In the genomic region with DNA sequence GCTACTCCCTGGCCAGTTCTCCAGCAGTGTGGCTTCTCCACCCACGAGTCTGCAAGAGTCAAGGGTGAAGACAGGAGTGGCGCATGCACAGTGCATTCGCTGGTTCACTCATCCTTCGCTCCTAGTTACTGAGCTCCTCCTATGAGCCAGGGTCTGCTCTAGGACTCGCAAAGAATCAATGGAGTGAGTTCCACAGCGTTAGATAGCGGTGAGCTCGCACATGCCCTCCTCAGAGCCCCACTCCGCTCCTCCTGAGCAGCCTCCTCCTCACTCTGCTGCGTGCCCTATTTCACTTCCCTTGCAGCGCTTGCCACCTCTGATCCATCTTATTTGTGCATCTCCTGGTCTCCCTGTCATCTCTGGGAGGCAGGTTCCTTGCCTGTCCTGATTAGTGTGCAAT, we compare ENCODE assay signal across 13 cellular contexts.
DNase-seq lines count a peak whose midpoint lies in the region; ATAC-seq and TF ChIP-seq lines count a peak whose summit lies in the region.
"Had no signal": no experiment of that assay in that cellular context is flagged by ENCODE, and none has a peak within 500 bp of the region (broad histone marks: within the 10 kb centered on the region; RNA-seq: fewer than 3 reads in every experiment).

No MANE protein-coding gene starts in this region.

- TF ChIP-seq CTCF in BE2C (IDR thresholded peaks at IDR 0.05; ENCODE audit: low read depth, low read length): no peak

- peaks cover 50% of the 10 kb centered on the region for H3K36me3 Mint-ChIP-seq in CD4-positive, CD25-positive, alpha-beta regulatory T cell
- H3K36me3 Mint-ChIP-seq in activated naive CD8-positive, alpha-beta T cell treated with anti-CD3 and anti-CD28 coated beads for 36 hours: peaks cover 32% of the 10 kb centered on the region
- peaks cover 17 to 73% (median 31%) of the 10 kb centered on the region in 5 donors for H3K36me3 Mint-ChIP-seq in naive thymus-derived CD4-positive, alpha-beta T cell

- H3K9me3 ChIP-seq in BLaER1 (no peaks in the 10 kb centered on the region), BE2C (no peaks in the 10 kb centered on the region)
- no peaks in the 10 kb centered on the region for H3K9me3 ChIP-seq in CD4-positive, CD25-positive, alpha-beta regulatory T cell (ENCODE audit: control insufficient read depth in 2 of 2, low read length in 2 of 2)
- no peaks in the 10 kb centered on the region for H3K9me3 ChIP-seq in naive thymus-derived CD4-positive, alpha-beta T cell (ENCODE audit: control insufficient read depth in 2 of 3, low read length in 3 of 3)

- ATAC-seq in CD4-positive, CD25-positive, alpha-beta regulatory T cell (ENCODE audit: low read depth in 2 of 2): no peak
- no peak for ATAC-seq in naive thymus-derived CD4-positive, alpha-beta T cell
- no peak for ATAC-seq in GM18861 (IDR thresholded peaks at IDR 0.05; ENCODE audit: unreplicated experiment)
- ATAC-seq: HepG2 had no signal

- no peak for DNase-seq in CD4-positive, CD25-positive, alpha-beta regulatory T cell
- DNase-seq in activated naive CD8-positive, alpha-beta T cell treated with anti-CD3 and anti-CD28 coated beads for 36 hours: no peak
- DNase-seq in naive thymus-derived CD4-positive, alpha-beta T cell: no peak
- DNase-seq in NCI-H748 (lab: John Stamatoyannopoulos, UW; ENCODE audit: unreplicated experiment) (no peak), BE2C (no peak)
- no peak for DNase-seq in stimulated activated CD4-positive, alpha-beta T cell treated with anti-CD3 and anti-CD28 coated beads, Interleukin-4, amount 100 ng/mL, for 1 hour
- DNase-seq: DMS53, GOT3, H9 had no signal

- H3K27me3 Mint-ChIP-seq in CD4-positive, CD25-positive, alpha-beta regulatory T cell: no peaks in the 10 kb centered on the region
- H3K27me3 Mint-ChIP-seq in activated naive CD8-positive, alpha-beta T cell treated with anti-CD3 and anti-CD28 coated beads for 36 hours: no peaks in the 10 kb centered on the region
- no peaks in the 10 kb centered on the region for H3K27me3 Mint-ChIP-seq in naive thymus-derived CD4-positive, alpha-beta T cell
- H3K27me3 Mint-ChIP-seq: B cell had no signal

- H4K20me1 ChIP-seq in BLaER1: peaks cover 91% of the 10 kb centered on the region

- no peak overlapping the region for H3K4me2 ChIP-seq in BLaER1

- no peaks in the 10 kb centered on the region for H3K9me3 Mint-ChIP-seq in CD4-positive, CD25-positive, alpha-beta regulatory T cell
- H3K9me3 Mint-ChIP-seq in activated naive CD8-positive, alpha-beta T cell treated with anti-CD3 and anti-CD28 coated beads for 36 hours: no peaks in the 10 kb centered on the region
- H3K9me3 Mint-ChIP-seq in naive thymus-derived CD4-positive, alpha-beta T cell: no peaks in the 10 kb centered on the region
- H3K9me3 Mint-ChIP-seq: H9 had no signal

- H3K27ac Mint-ChIP-seq in CD4-positive, CD25-positive, alpha-beta regulatory T cell: peak overlapping the region in 2 of 3 donors; percentile 31 to 78
- H3K27ac Mint-ChIP-seq in activated naive CD8-positive, alpha-beta T cell treated with anti-CD3 and anti-CD28 coated beads for 36 hours: peak overlapping the region; percentile 69
- peak overlapping the region in 6 of 9 donors; percentile 22 to 88 (median 52) for H3K27ac Mint-ChIP-seq in naive thymus-derived CD4-positive, alpha-beta T cell

- CTCF ChIA-PET in naive thymus-derived CD4-positive, alpha-beta T cell (lab: Charles Lee): interaction anchor here (1.3 to 1.6 kb wide), 3 partner anchors 9 to 96 kb away, joined by 3 to 5 read pairs (median 4); no protein-coding TSS in a partner anchor

- 0 out of 2 replicates have a peak overlapping the region, but pooled peaks have one; percentile 3 for H3K27ac ChIP-seq in BLaER1
- H3K27ac ChIP-seq in CD4-positive, CD25-positive, alpha-beta regulatory T cell (ENCODE audit: insufficient read depth, low read length, poor library complexity, severe bottlenecking): no peak overlapping the region
- no peak overlapping the region for H3K27ac ChIP-seq in naive thymus-derived CD4-positive, alpha-beta T cell (ENCODE audit: low read depth, low read length)

- peaks cover 100% of the 10 kb centered on the region for H3K36me3 ChIP-seq in BLaER1
- peaks cover 96% of the 10 kb centered on the region for H3K36me3 ChIP-seq in CD4-positive, CD25-positive, alpha-beta regulatory T cell (ENCODE audit: control insufficient read depth, insufficient read depth, low read length)
- peaks cover 19 to 99% (median 46%) of the 10 kb centered on the region in 3 experiments for H3K36me3 ChIP-seq in naive thymus-derived CD4-positive, alpha-beta T cell (ENCODE audit: control insufficient read depth in 2 of 3, insufficient read depth in 3 of 3, low read length in 3 of 3)
- peaks cover 4% of the 10 kb centered on the region; the same call in 1 of the 2 replicates for H3K36me3 ChIP-seq in BE2C

- peak overlapping the region in 1 of 4 donors; percentile 59 for H3K4me3 Mint-ChIP-seq in CD4-positive, CD25-positive, alpha-beta regulatory T cell
- H3K4me3 Mint-ChIP-seq in activated naive CD8-positive, alpha-beta T cell treated with anti-CD3 and anti-CD28 coated beads for 36 hours: no peak overlapping the region
- no peak overlapping the region for H3K4me3 Mint-ChIP-seq in naive thymus-derived CD4-positive, alpha-beta T cell
- H3K4me3 Mint-ChIP-seq: B cell, H9 had no signal

- H3K4me1 ChIP-seq in BLaER1 (peaks cover 68% of the 10 kb centered on the region), BE2C (no peaks in the 10 kb centered on the region)
- H3K4me1 ChIP-seq in CD4-positive, CD25-positive, alpha-beta regulatory T cell (ENCODE audit: control insufficient read depth, insufficient read depth, low read length, poor library complexity, severe bottlenecking): no peaks in the 10 kb centered on the region
- no peaks in the 10 kb centered on the region for H3K4me1 ChIP-seq in naive thymus-derived CD4-positive, alpha-beta T cell (ENCODE audit: control insufficient read depth in 2 of 2, insufficient read depth in 2 of 2, low read length in 2 of 2)

- H3K27me3 ChIP-seq in BLaER1: no peaks in the 10 kb centered on the region
- no peaks in the 10 kb centered on the region for H3K27me3 ChIP-seq in CD4-positive, CD25-positive, alpha-beta regulatory T cell (ENCODE audit: control insufficient read depth, insufficient read depth, low read length)
- H3K27me3 ChIP-seq in naive thymus-derived CD4-positive, alpha-beta T cell (ENCODE audit: control insufficient read depth in 2 of 2, insufficient read depth in 2 of 2, low read length in 2 of 2): no peaks in the 10 kb centered on the region
- H3K27me3 ChIP-seq in BE2C: no peaks in the 10 kb centered on the region

- H3K4me3 ChIP-seq in BLaER1 (no peak overlapping the region), BE2C (ENCODE audit: low read depth, low read length) (no peak overlapping the region)
- H3K4me3 ChIP-seq in CD4-positive, CD25-positive, alpha-beta regulatory T cell (ENCODE audit: low read depth, low read length): no peak overlapping the region
- no peak overlapping the region for H3K4me3 ChIP-seq in naive thymus-derived CD4-positive, alpha-beta T cell (ENCODE audit: low read length)

- POLR2A ChIA-PET in naive thymus-derived CD4-positive, alpha-beta T cell (lab: Charles Lee): interaction anchor here (0.6 kb wide), 1 partner anchor 9 kb away, joined by 5 read pairs; no protein-coding TSS in a partner anchor

- intact Hi-C loops in naive thymus-derived CD4-positive, alpha-beta T cell (cut with micrococcal nuclease): no loop called here

- no peak overlapping the region for H3K9ac ChIP-seq in BLaER1

- H3K4me1 Mint-ChIP-seq in CD4-positive, CD25-positive, alpha-beta regulatory T cell: peaks cover 0 to 12% (median 6%) of the 10 kb centered on the region in 4 donors
- peaks cover 18% of the 10 kb centered on the region for H3K4me1 Mint-ChIP-seq in activated naive CD8-positive, alpha-beta T cell treated with anti-CD3 and anti-CD28 coated beads for 36 hours
- H3K4me1 Mint-ChIP-seq in naive thymus-derived CD4-positive, alpha-beta T cell: peaks cover 0 to 17% (median 4%) of the 10 kb centered on the region in 7 donors
- H3K4me1 Mint-ChIP-seq: H9 had no signal
